In genomic region chr6:21887301-21888185, GRCh38 we compare ENCODE assay signal across 10 cellular contexts.
DNase-seq lines count a peak whose midpoint lies in the region; ATAC-seq lines count a peak whose summit lies in the region.
"Had no signal": no experiment of that assay in that cellular context is flagged by ENCODE, and none has a peak within 500 bp of the region (broad histone marks: within the 10 kb centered on the region; RNA-seq: fewer than 3 reads in every experiment).

No MANE protein-coding gene starts in this region.

- no peak overlapping the region for H2BK120ac ChIP-seq in mesenchymal stem cell (ENCODE audit: low read depth, low read length)

- H3K18ac ChIP-seq in mesenchymal stem cell (ENCODE audit: low read depth in 1 of 2, low read length in 2 of 2): no peak overlapping the region

- POLR2A ChIA-PET in CD4-positive, alpha-beta memory T cell (lab: Charles Lee; ENCODE audit: partially characterized antibody): no interaction called here

- H3K36me3 Mint-ChIP-seq in CD4-positive, alpha-beta memory T cell: no peaks in the 10 kb centered on the region

- H3K27ac ChIP-seq in caudate nucleus (ENCODE audit: low read depth, low read length) (peak overlapping the region; percentile 16), mesenchymal stem cell (ENCODE audit: low read length, poor library complexity, severe bottlenecking) (peak overlapping the region; percentile 100)
- no peak overlapping the region for H3K27ac ChIP-seq in CD4-positive, alpha-beta memory T cell (ENCODE audit: low read depth, low read length)
- H3K27ac ChIP-seq: BLaER1 had no signal

- H3K36me3 ChIP-seq in mesenchymal stem cell (ENCODE audit: control insufficient read depth in 1 of 2, insufficient read depth in 2 of 2, low read depth in 1 of 2, low read length in 2 of 2): no peaks in the 10 kb centered on the region
- no peaks in the 10 kb centered on the region for H3K36me3 ChIP-seq in CD4-positive, alpha-beta memory T cell (ENCODE audit: insufficient read depth, low read length)
- H3K36me3 ChIP-seq: BLaER1 had no signal

- H3K4me1 ChIP-seq in mesenchymal stem cell (ENCODE audit: control insufficient read depth, insufficient read depth, low read depth, low read length): peaks cover 8% of the 10 kb centered on the region
- H3K4me1 ChIP-seq in CD4-positive, alpha-beta memory T cell (ENCODE audit: insufficient read depth, low read length): no peaks in the 10 kb centered on the region
- H3K4me1 ChIP-seq: BLaER1 had no signal

- DNase-seq in A172 (ENCODE audit: low spot score) (peak; percentile 18), NCI-H1092 treated with DMSO at 0.1 percent for 48 hours (lab: John Stamatoyannopoulos, UW) (peak; percentile 95), caudate nucleus (lab: John Stamatoyannopoulos, UW) (peak in 2 of 61 donors; percentile 5 to 9), mesenchymal stem cell (no peak), foreskin melanocyte (no peak)
- DNase-seq in CD4-positive, alpha-beta memory T cell: no peak
- DNase-seq: GOT3 had no signal

- no peak overlapping the region for H3K9ac ChIP-seq in mesenchymal stem cell (ENCODE audit: low read length)
- H3K9ac ChIP-seq: BLaER1 had no signal

- no peak overlapping the region for H2BK12ac ChIP-seq in mesenchymal stem cell (ENCODE audit: low read length in 2 of 2)

- H2BK15ac ChIP-seq in mesenchymal stem cell (ENCODE audit: low read depth, poor library complexity, severe bottlenecking): no peak overlapping the region

- 81% methylated on average over 12 of the region's 14 CpGs for WGBS in mesenchymal stem cell

- H3K27me3 Mint-ChIP-seq in CD4-positive, alpha-beta memory T cell: no peaks in the 10 kb centered on the region

- no peak overlapping the region for H3K14ac ChIP-seq in mesenchymal stem cell (ENCODE audit: low read length in 2 of 2)

- no peaks in the 10 kb centered on the region for H3K9me3 ChIP-seq in mesenchymal stem cell (ENCODE audit: control insufficient read depth, low read length)
- no peaks in the 10 kb centered on the region for H3K9me3 ChIP-seq in CD4-positive, alpha-beta memory T cell (ENCODE audit: control insufficient read depth in 1 of 2, low read length in 2 of 2)

- no peaks in the 10 kb centered on the region for H3K27me3 ChIP-seq in mesenchymal stem cell (ENCODE audit: control insufficient read depth in 1 of 2, insufficient read depth in 1 of 2, low read length in 2 of 2)
- H3K27me3 ChIP-seq in CD4-positive, alpha-beta memory T cell (ENCODE audit: insufficient read depth, low read length): no peaks in the 10 kb centered on the region
- H3K27me3 ChIP-seq: BLaER1 had no signal

- H3K4me1 Mint-ChIP-seq in CD4-positive, alpha-beta memory T cell: no peaks in the 10 kb centered on the region

- no peak overlapping the region for H3K27ac Mint-ChIP-seq in CD4-positive, alpha-beta memory T cell

- peaks cover 0 to 5% (median 0%) of the 10 kb centered on the region in 8 donors for H3K9me3 Mint-ChIP-seq in CD4-positive, alpha-beta memory T cell

- H4K8ac ChIP-seq in mesenchymal stem cell (ENCODE audit: low read length): no peak overlapping the region

- CTCF ChIA-PET in CD4-positive, alpha-beta memory T cell (lab: Charles Lee; ENCODE audit: partially characterized antibody): no interaction called here

- no peak overlapping the region for H3K4me3 Mint-ChIP-seq in CD4-positive, alpha-beta memory T cell

- H3K79me1 ChIP-seq in mesenchymal stem cell (replicated peaks; ENCODE audit: low read length, poor library complexity, severe bottlenecking): peaks cover 3% of the 10 kb centered on the region

- peak overlapping the region; percentile 93 for H2BK5ac ChIP-seq in mesenchymal stem cell (ENCODE audit: low read depth, low read length, poor library complexity, severe bottlenecking)

- H3K4me3 ChIP-seq in mesenchymal stem cell (ENCODE audit: insufficient read depth in 1 of 2, low read depth in 1 of 2, low read length in 2 of 2): no peak overlapping the region
- no peak overlapping the region for H3K4me3 ChIP-seq in CD4-positive, alpha-beta memory T cell (ENCODE audit: low read length in 2 of 2)
- H3K4me3 ChIP-seq: BLaER1 had no signal

- intact Hi-C loops in CD4-positive, alpha-beta memory T cell (cut with micrococcal nuclease): no loop called here

- peak overlapping the region; percentile 98 for H2AK5ac ChIP-seq in mesenchymal stem cell (ENCODE audit: low read length, severe bottlenecking)

- no peak overlapping the region for H2AFZ ChIP-seq in mesenchymal stem cell (ENCODE audit: low read depth, low read length)

- H3K4ac ChIP-seq in mesenchymal stem cell (ENCODE audit: low read depth in 1 of 2, low read length in 2 of 2): no peak overlapping the region

- H3K4me2 ChIP-seq in mesenchymal stem cell (ENCODE audit: low read length, poor library complexity, severe bottlenecking): peak overlapping the region; percentile 19
- H3K4me2 ChIP-seq: BLaER1 had no signal

- H3K23ac ChIP-seq in mesenchymal stem cell (ENCODE audit: low read length in 2 of 2): no peak overlapping the region

- no peak overlapping the region for H4K91ac ChIP-seq in mesenchymal stem cell (ENCODE audit: low read length)

- ATAC-seq in HG03045 (IDR thresholded peaks at IDR 0.05; ENCODE audit: unreplicated experiment): no peak
- ATAC-seq in HG02623 (IDR thresholded peaks at IDR 0.05; ENCODE audit: unreplicated experiment): no peak

Comparison
In these comparisons a context has a peak if more than half of its experiments do, and no peak if none do; other contexts are left out.
1. DNase-seq: peak in A172 (single experiment) and NCI-H1092 treated with DMSO at 0.1 percent for 48 hours (single experiment); none in mesenchymal stem cell (single experiment), foreskin melanocyte (single experiment) and CD4-positive, alpha-beta memory T cell (0 of 5).